8 cellular contexts compared by ENCODE assay signal in the genomic region with DNA sequence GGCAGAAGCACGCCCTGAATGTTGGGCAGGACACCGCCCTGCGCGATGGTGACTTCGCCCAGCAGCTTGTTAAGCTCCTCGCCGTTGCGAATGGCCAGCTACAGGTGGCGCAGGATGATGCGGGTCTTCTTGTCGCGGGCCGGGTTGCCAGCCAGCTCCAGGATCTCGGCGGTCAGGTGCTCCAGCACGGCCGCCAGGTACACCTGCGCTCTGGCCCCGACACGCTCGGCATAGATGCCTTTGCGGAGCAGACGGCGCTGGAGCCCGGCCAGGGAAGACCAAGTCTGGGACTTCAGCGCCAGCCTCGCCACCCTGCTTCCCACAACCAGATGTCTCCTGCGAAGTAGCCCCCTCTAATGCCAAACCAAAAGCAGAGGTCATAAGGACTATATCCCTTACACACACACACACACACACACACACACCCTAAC. TPM values are rescaled to one million over a fixed set of nuclear protein-coding genes. Genes with fewer than 3 reads are reported as not detected.
A peak's percentile ranks its signal among the peaks of the same experiment; 100 is the strongest.
DNase-seq lines count a peak whose midpoint lies in the region; ATAC-seq and TF ChIP-seq lines count a peak whose summit lies in the region.

No MANE protein-coding gene starts in this region.

- intact Hi-C loops in adrenal gland (cut with DNase I), result loop anchor here in 1 of 2 donors (10.0 kb wide), 1 partner anchor 157 kb away; a partner anchor contains a TSS

- TF ChIP-seq POLR2A in adrenal gland (IDR thresholded peaks at IDR 0.05), result no peak
- no peak for TF ChIP-seq POLR2A in gastroesophageal sphincter (IDR thresholded peaks at IDR 0.05)

- TF ChIP-seq EP300 in gastroesophageal sphincter (IDR thresholded peaks at IDR 0.05), result no peak

- peaks cover 2 to 9% (median 7%) of the 10 kb centered on the region in 3 donors for H3K4me1 Mint-ChIP-seq in T-cell

- H3K4me3 ChIP-seq in adrenal gland (peak overlapping the region in 1 of 4 donors; percentile 26), mononuclear cell (ENCODE audit: low read length) (peak overlapping the region; percentile 32), gastroesophageal sphincter (no peak overlapping the region)

- no peaks in the 10 kb centered on the region for H3K9me3 ChIP-seq in adrenal gland (replicated peaks in 1 of 3)
- H3K9me3 ChIP-seq in mononuclear cell (ENCODE audit: low read depth, low read length), result no peaks in the 10 kb centered on the region
- H3K9me3 ChIP-seq in gastroesophageal sphincter, result no peaks in the 10 kb centered on the region

- no peak for TF ChIP-seq CTCF in adrenal gland (IDR thresholded peaks at IDR 0.05)
- no peak for TF ChIP-seq CTCF in gastroesophageal sphincter (IDR thresholded peaks at IDR 0.05)

- 52 to 87% (median 75%) methylated on average over 5 to 28 of the region's 28 CpGs for WGBS in adrenal gland, 4 donors
- WGBS in gastroesophageal sphincter (ENCODE audit: low coverage in 1 of 2), 2 donors, result 40 to 80% methylated on average over 1 to 2 of the region's 28 CpGs

- peak overlapping the region; percentile 79 to 83 (median 82) for H3K4me3 Mint-ChIP-seq in T-cell

- H3K27ac ChIP-seq in adrenal gland (no peak overlapping the region), gastroesophageal sphincter (no peak overlapping the region)

- peaks cover 0 to 1% of the 10 kb centered on the region in 2 donors for H3K27me3 Mint-ChIP-seq in T-cell

- H3K27ac Mint-ChIP-seq in T-cell, result peak overlapping the region; percentile 82 to 84

- DNase-seq in AML-193 (lab: John Stamatoyannopoulos, UW), result peak; percentile 75 to 84
- DNase-seq in T-cell, result peak in 32 of 34 experiments; percentile 3 to 56 (median 42)
- DNase-seq in adrenal gland, result peak in 6 of 7 donors; percentile 24 to 49 (median 29)
- no peak for DNase-seq in Kasumi-1 (lab: John Stamatoyannopoulos, UW)
- DNase-seq in D341Med (ENCODE audit: low spot score), result no peak

- H3K36me3 ChIP-seq in adrenal gland (replicated peaks in 1 of 2), result no peaks in the 10 kb centered on the region
- no peaks in the 10 kb centered on the region for H3K36me3 ChIP-seq in gastroesophageal sphincter

- H3K36me3 Mint-ChIP-seq in T-cell, result no peaks in the 10 kb centered on the region

- H3K27me3 ChIP-seq in adrenal gland (no peaks in the 10 kb centered on the region), mononuclear cell (ENCODE audit: insufficient read depth, low read length) (no peaks in the 10 kb centered on the region), gastroesophageal sphincter (peaks cover 5% of the 10 kb centered on the region)

- H3K4me1 ChIP-seq in adrenal gland (replicated peaks in 1 of 2) (peaks cover 3 to 11% of the 10 kb centered on the region in 2 donors), mononuclear cell (ENCODE audit: insufficient read depth, low read length) (peaks cover 9% of the 10 kb centered on the region), gastroesophageal sphincter (no peaks in the 10 kb centered on the region)

- CTCF ChIA-PET in T-cell (lab: Charles Lee), result interaction anchor here (0.5 to 2.7 kb wide), 12 partner anchors 9 to 186 kb away, joined by 3 to 18 read pairs (median 4); no protein-coding TSS in a partner anchor

- H3K9me3 Mint-ChIP-seq in T-cell, result no peaks in the 10 kb centered on the region

- POLR2A ChIA-PET in T-cell (lab: Charles Lee), result interaction anchor here in 1 of 2 donors (0.8 kb wide), 1 partner anchor 9 kb away, joined by 3 read pairs; no protein-coding TSS in a partner anchor

- peak; percentile 67 to 92 (median 81) for ATAC-seq in T-cell (replicated peaks in 1 of 4)
- ATAC-seq in gastroesophageal sphincter, result no peak
- ATAC-seq in GM21737 (IDR thresholded peaks at IDR 0.05; ENCODE audit: unreplicated experiment), result no peak

RNA-seq across cellular contexts. Expression of gene SLC17A3, which starts 8.0 kb away (rescaled TPM):
- total RNA-seq in T-cell, result 1 to 10 TPM in 1 of 5 donors, under 1 TPM in 3, not detected in 1; 0.38 to 1.0 (median 0.67) TPM
- total RNA-seq in adrenal gland, result 1 to 10 TPM in 2 of 8 donors, under 1 TPM in 5, not detected in 1; 0.20 to 2.1 (median 0.81) TPM
- polyA plus RNA-seq in adrenal gland, result 1 to 10 TPM in 1 of 3 donors, under 1 TPM in 2; 0.34 to 1.5 (median 0.72) TPM
- total RNA-seq in mononuclear cell, result 0.31 TPM
- not detected for total RNA-seq in gastroesophageal sphincter

RNA-seq across cellular contexts. Expression of gene SLC17A2, which starts 48.4 kb away (rescaled TPM):
- total RNA-seq in T-cell (not detected), adrenal gland (not detected), mononuclear cell (not detected), gastroesophageal sphincter (not detected)
- not detected for polyA plus RNA-seq in adrenal gland

RNA-seq across cellular contexts. Expression of gene SLC17A1, which starts 50.2 kb away (rescaled TPM):
- total RNA-seq in T-cell, result under 1 TPM in 1 of 5 donors, not detected in 4; 0.16 TPM
- under 1 TPM in 2 of 8 donors, not detected in 6; 0.18 to 0.23 TPM for total RNA-seq in adrenal gland
- 1 to 10 TPM in 1 of 3 donors, under 1 TPM in 1, not detected in 1; 0.44 to 1.0 TPM for polyA plus RNA-seq in adrenal gland
- not detected for total RNA-seq in mononuclear cell
- total RNA-seq in gastroesophageal sphincter, result not detected

Comparison
In these comparisons a context has a peak if more than half of its experiments do, and no peak if none do; other contexts are left out.
1. DNase-seq: peak in AML-193 (2 of 2), T-cell (32 of 34) and adrenal gland (6 of 7); none in Kasumi-1 (0 of 2) and D341Med (single experiment).
2. ATAC-seq: peak in T-cell (4 of 4); none in gastroesophageal sphincter (single experiment) and GM21737 (single experiment).